ENCODE assay signal across 8 cellular contexts in genomic region chr3:122678496-122678895, GRCh38. TPM values are rescaled to one million over a fixed set of nuclear protein-coding genes. Genes with fewer than 3 reads are reported as not detected.
DNase-seq lines count a peak whose midpoint lies in the region; ATAC-seq and TF ChIP-seq lines count a peak whose summit lies in the region.

No MANE protein-coding gene starts in this region.

- ATAC-seq in central memory CD8-positive, alpha-beta T cell (replicated peaks; ENCODE audit: extremely low read depth, poor library complexity, severe bottlenecking), result no peak
- no peak for ATAC-seq in natural killer cell

- H3K9me2 ChIP-seq in Loucy (replicated peaks; ENCODE audit: low read depth, low read length), result no peaks in the 10 kb centered on the region

- peak overlapping the region; percentile 97 for H3K27ac Mint-ChIP-seq in central memory CD8-positive, alpha-beta T cell (ENCODE audit: low read depth)
- peak overlapping the region; percentile 84 to 99 for H3K27ac Mint-ChIP-seq in natural killer cell

- POLR2A ChIA-PET in RWPE1 (lab: Yijun Ruan, JAX; ENCODE audit: low non-redundant PET), result no interaction called here

- H3K4me3 ChIP-seq in BLaER1 (0 out of 2 replicates have a peak overlapping the region, but pooled peaks have one; percentile 84), Loucy (ENCODE audit: low read length, poor library complexity, severe bottlenecking) (no peak overlapping the region)

- H3K27me3 ChIP-seq in BLaER1 (no peaks in the 10 kb centered on the region), Loucy (ENCODE audit: insufficient read depth, low read length, poor library complexity, severe bottlenecking) (no peaks in the 10 kb centered on the region)

- peak overlapping the region; percentile 86 for H2AFZ ChIP-seq in Loucy (ENCODE audit: low read length)

- TF ChIP-seq CTCF in Loucy (conservative IDR thresholded peaks at IDR 0.05; ENCODE audit: low read length) (no peak; the same call in 1 of the 2 replicates), natural killer cell (IDR thresholded peaks at IDR 0.05) (no peak), RWPE1 (conservative IDR thresholded peaks at IDR 0.05; ENCODE audit: low read depth) (no peak)

- peaks cover 42% of the 10 kb centered on the region for H3K4me1 Mint-ChIP-seq in central memory CD8-positive, alpha-beta T cell
- H3K4me1 Mint-ChIP-seq in natural killer cell, result peaks cover 45 to 46% of the 10 kb centered on the region in 2 donors

- peak overlapping the region; percentile 2 for H3K4me3 Mint-ChIP-seq in central memory CD8-positive, alpha-beta T cell
- peak overlapping the region; percentile 25 for H3K4me3 Mint-ChIP-seq in natural killer cell

- H3F3A ChIP-seq in Loucy (ENCODE audit: low read depth), result no peaks in the 10 kb centered on the region

- H4K20me1 ChIP-seq in BLaER1 (no peaks in the 10 kb centered on the region), Loucy (ENCODE audit: insufficient read depth, low read length, poor library complexity, severe bottlenecking) (no peaks in the 10 kb centered on the region)

- intact Hi-C loops in natural killer cell (cut with micrococcal nuclease), result loop anchor here (2.0 kb wide), 1 partner anchor 220 kb away; no protein-coding TSS in a partner anchor

- H3K9me3 ChIP-seq in BLaER1 (peaks cover 6% of the 10 kb centered on the region; the same call in 1 of the 2 replicates), Loucy (ENCODE audit: insufficient read depth, low read depth, low read length) (no peaks in the 10 kb centered on the region)

- no peak for DNase-seq in central memory CD8-positive, alpha-beta T cell (ENCODE audit: low spot score in 2 of 2)
- no peak for DNase-seq in natural killer cell
- DNase-seq in NCI-H82 (lab: John Stamatoyannopoulos, UW), result no peak
- no peak for DNase-seq in RWPE1 (ENCODE audit: low spot score)
- no peak for DNase-seq in GM03348 (ENCODE audit: low spot score)
- DNase-seq in cerebellum (ENCODE audit: low spot score), result no peak

- H3K36me3 ChIP-seq in BLaER1 (no peaks in the 10 kb centered on the region), Loucy (ENCODE audit: insufficient read depth, low read length) (no peaks in the 10 kb centered on the region)

- H3K27ac ChIP-seq in BLaER1 (peak overlapping the region; percentile 59), RWPE1 (no peak overlapping the region)

- H3K4me1 ChIP-seq in BLaER1 (peaks cover 44% of the 10 kb centered on the region), Loucy (ENCODE audit: insufficient read depth, low read length, poor library complexity, severe bottlenecking) (peaks cover 39% of the 10 kb centered on the region)

- H3K79me2 ChIP-seq in Loucy (ENCODE audit: insufficient read depth, low read length), result peaks cover 24% of the 10 kb centered on the region

- H3K4me2 ChIP-seq in BLaER1, result peak overlapping the region; percentile 94
- peak overlapping the region; percentile 88 for H3K4me2 ChIP-seq in Loucy (ENCODE audit: low read depth, low read length, poor library complexity, severe bottlenecking)

- CTCF ChIA-PET in RWPE1 (lab: Yijun Ruan, JAX), result interaction anchor here (0.6 to 2.5 kb wide), 9 partner anchors 19 to 288 kb away, joined by 3 to 23 read pairs (median 3); no protein-coding TSS in a partner anchor

- no peaks in the 10 kb centered on the region for H3K9me3 Mint-ChIP-seq in central memory CD8-positive, alpha-beta T cell
- H3K9me3 Mint-ChIP-seq in natural killer cell, result no peaks in the 10 kb centered on the region

- H3K36me3 Mint-ChIP-seq in central memory CD8-positive, alpha-beta T cell (ENCODE audit: insufficient read depth), result peaks cover 17% of the 10 kb centered on the region
- H3K36me3 Mint-ChIP-seq in natural killer cell, result no peaks in the 10 kb centered on the region

- H3K9ac ChIP-seq in BLaER1, result peak overlapping the region; percentile 4; the same call in 1 of the 2 replicates
- H3K9ac ChIP-seq in Loucy (ENCODE audit: low read depth, low read length, poor library complexity, severe bottlenecking), result peak overlapping the region; percentile 26

- no peaks in the 10 kb centered on the region for H3K27me3 Mint-ChIP-seq in central memory CD8-positive, alpha-beta T cell
- no peaks in the 10 kb centered on the region for H3K27me3 Mint-ChIP-seq in natural killer cell (ENCODE audit: low read depth in 2 of 2)

RNA-seq across cellular contexts. Expression of gene PARP14, which starts 2.1 kb away (rescaled TPM):
- total RNA-seq in natural killer cell (10 to 100 TPM; 77.6 to 92.6 (median 89.9) TPM), cerebellum (15.2 TPM)
